In the genomic region with DNA sequence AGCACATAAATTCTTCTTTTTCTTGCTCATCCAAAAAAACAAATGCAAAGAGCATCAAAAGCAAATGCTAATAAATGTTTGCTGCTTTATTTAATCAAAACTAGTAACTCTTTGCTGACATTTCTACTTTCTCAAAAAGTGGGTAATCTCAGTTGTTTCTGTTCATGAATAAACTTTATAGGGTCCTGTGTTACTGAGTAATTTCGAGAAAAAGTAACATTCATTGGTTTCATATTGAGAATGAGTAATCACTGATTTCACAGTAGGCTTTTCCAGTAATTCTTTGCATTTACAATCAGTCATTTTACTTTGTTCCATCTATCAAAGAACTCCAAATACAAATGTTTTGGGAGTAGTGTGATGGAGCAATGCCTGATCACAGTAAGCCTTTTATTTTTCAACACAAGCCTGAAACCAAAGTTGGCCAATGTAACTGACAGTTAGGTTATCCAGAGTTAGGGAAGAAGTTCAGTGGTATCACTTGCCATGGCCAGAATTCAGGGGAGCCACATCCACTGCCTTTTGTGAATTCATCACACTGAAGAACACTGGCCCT, we compare ENCODE assay signal across 19 cellular contexts.
DNase-seq lines count a peak whose midpoint lies in the region; ATAC-seq, FAIRE-seq and TF ChIP-seq lines count a peak whose summit lies in the region.
"Had no signal": no experiment of that assay in that cellular context is flagged by ENCODE, and none has a peak within 500 bp of the region (broad histone marks: within the 10 kb centered on the region; RNA-seq: fewer than 3 reads in every experiment).

No MANE protein-coding gene starts in this region.

- no TSS peak for BruUV-seq in GM12878 (replicated peaks; lab: Mats Ljungman, UMichigan)

- 0% methylated on average over 1 of the region's 1 CpG for WGBS in GM12878 (ENCODE audit: insufficient coverage, insufficient replicate concordance, low lambda C conversion rate, missing lambda C conversion rate)

- in situ Hi-C loops in GM12878 (cut with MboI) = no loop called here

- SMC1A ChIA-PET in GM12878 (lab: Charles Lee; ENCODE audit: uncharacterized antibody, unreplicated experiment) = no interaction called here

- no peak overlapping the region for H3K4me2 ChIP-seq in GM12878 (ENCODE audit: control insufficient read depth, insufficient read depth)

- no peak for TF ChIP-seq RAD21 in GM12878 (IDR thresholded peaks at IDR 0.05; ENCODE audit: insufficient read depth, low read depth, low read length)

- no peaks in the 10 kb centered on the region for H3K79me2 ChIP-seq in GM12878 (ENCODE audit: control insufficient read depth, insufficient read depth, low read length)

- TF ChIP-seq POLR2A in GM12878 (IDR thresholded peaks at IDR 0.05; ENCODE audit: low read depth, low read length) = no peak

- no peak for TF ChIP-seq CTCF in GM12878 (IDR thresholded peaks at IDR 0.05 in 2 of 3, conservative IDR thresholded peaks at IDR 0.05 in 1 of 3; ENCODE audit: control insufficient read depth in 2 of 3, extremely low read depth in 1 of 3, insufficient read depth in 1 of 3, low read depth in 3 of 3, low read length in 3 of 3)
- TF ChIP-seq CTCF in BE2C (IDR thresholded peaks at IDR 0.05; ENCODE audit: low read depth, low read length) = no peak

- POLR2A ChIA-PET in GM12878 (lab: Charles Lee) = no interaction called here

- H3K9ac ChIP-seq in GM12878 (ENCODE audit: control insufficient read depth, insufficient read depth, low read length) = no peak overlapping the region

- H4K20me1 ChIP-seq in GM12878 (ENCODE audit: control insufficient read depth, insufficient read depth) = no peaks in the 10 kb centered on the region

- H3K9me3 ChIP-seq in GM12878 (replicated peaks; ENCODE audit: control insufficient read depth, insufficient read depth, low read length) (no peaks in the 10 kb centered on the region), BE2C (no peaks in the 10 kb centered on the region)

- ATAC-seq in HG02870 (IDR thresholded peaks at IDR 0.05; ENCODE audit: unreplicated experiment) (peak; percentile 70), GM12878 (no peak), GM19397 (IDR thresholded peaks at IDR 0.05; ENCODE audit: unreplicated experiment) (no peak)
- ATAC-seq: Panc1, Right ventricle myocardium inferior, SK-N-SH treated with all-trans-retinoic acid at 6 μM for 48 hours had no signal

- no peaks in the 10 kb centered on the region for H3K27me3 ChIP-seq in GM12878 (replicated peaks in 1 of 2; ENCODE audit: control insufficient read depth in 2 of 2, insufficient read depth in 2 of 2, low read length in 1 of 2)
- no peaks in the 10 kb centered on the region for H3K27me3 ChIP-seq in BE2C

- no peak overlapping the region for H2AFZ ChIP-seq in GM12878 (ENCODE audit: control insufficient read depth, low read depth, low read length)

- no peak for TF ChIP-seq EP300 in GM12878 (IDR thresholded peaks at IDR 0.05; ENCODE audit: borderline replicate concordance in 1 of 2, control insufficient read depth in 1 of 2, low read depth in 2 of 2, low read length in 2 of 2)

- peak; percentile 2 for DNase-seq in activated CD4-positive, alpha-beta T cell treated with anti-CD3 and anti-CD28 coated beads for 48 hours
- no peak for DNase-seq in activated CD4-positive, alpha-beta T cell treated with anti-CD3 and anti-CD28 coated beads, Interleukin-2, amount 50 U/mL, for 4 hours
- peak; percentile 13 for DNase-seq in COLO829 (ENCODE audit: low spot score)
- no peak for DNase-seq in GM12878 (ENCODE audit: low read depth, low spot score)
- DNase-seq in BE2C = no peak
- no peak for DNase-seq in mesenteric fat pad (ENCODE audit: low spot score)
- DNase-seq: DMS53, HFFc6, NCI-H1417, NCI-H1930, NCI-H2171, NCI-H82 had no signal

- peak; percentile 66 for FAIRE-seq in GM12878 (lab: Jason Lieb, UNC)
- FAIRE-seq: A204.1, GM12891 had no signal

- CTCF ChIA-PET in GM12878 (lab: Yijun Ruan, JAX) = no interaction called here

- H3K36me3 ChIP-seq in GM12878 (ENCODE audit: control insufficient read depth in 2 of 2, insufficient read depth in 2 of 2, low read length in 1 of 2) (no peaks in the 10 kb centered on the region), BE2C (no peaks in the 10 kb centered on the region)

- peaks cover 7% of the 10 kb centered on the region for H3K4me1 ChIP-seq in GM12878 (ENCODE audit: control insufficient read depth, insufficient read depth, low read length)
- no peaks in the 10 kb centered on the region for H3K4me1 ChIP-seq in BE2C

- RAD21 ChIA-PET in GM12878 (lab: Charles Lee; ENCODE audit: unreplicated experiment) = no interaction called here

- H3K4me3 ChIP-seq in GM12878 (no peak overlapping the region), BE2C (ENCODE audit: low read depth, low read length) (no peak overlapping the region)

- intact Hi-C loops in GM12878 (cut with micrococcal nuclease; ENCODE audit: unreplicated experiment) = no loop called here

- H3K27ac ChIP-seq in GM12878 (ENCODE audit: control insufficient read depth, insufficient read depth) = no peak overlapping the region

TF ChIP-seq in GM12878, 131 proteins besides CTCF, POLR2A, EP300 and RAD21:
- TF ChIP-seq JUNB (IDR thresholded peaks at IDR 0.05) = peak; percentile 86
- TF ChIP-seq GABPA (IDR thresholded peaks at IDR 0.05; ENCODE audit: low read depth) = 0 out of 2 replicates have a peak, but pooled peaks have one; percentile 17
- TF ChIP-seq IRF4 (IDR thresholded peaks at IDR 0.05; ENCODE audit: low read depth, low read length) = 0 out of 2 replicates have a peak, but pooled peaks have one; percentile 16
- no peak for TF ChIP-seq ZBED1 (IDR thresholded peaks at IDR 0.05; ENCODE audit: borderline replicate concordance)

Comparison
In these comparisons a context has a peak if more than half of its experiments do, and no peak if none do; other contexts are left out.
1. DNase-seq: peak in activated CD4-positive, alpha-beta T cell treated with anti-CD3 and anti-CD28 coated beads for 48 hours (single experiment) and COLO829 (single experiment); none in activated CD4-positive, alpha-beta T cell treated with anti-CD3 and anti-CD28 coated beads, Interleukin-2, amount 50 U/mL, for 4 hours (0 of 2), GM12878 (single experiment), BE2C (single experiment) and mesenteric fat pad (single experiment).